In genomic region chr7:106980358-106980685, GRCh38 we compare ENCODE assay signal across 21 cellular contexts.
"Had no signal": no experiment of that assay in that cellular context is flagged by ENCODE, and none has a peak within 500 bp of the region (broad histone marks: within the 10 kb centered on the region; RNA-seq: fewer than 3 reads in every experiment).

No MANE protein-coding gene starts in this region.

- H3K36me3 Mint-ChIP-seq: IgD-negative memory B cell had no signal

- H3K27ac Mint-ChIP-seq: IgD-negative memory B cell had no signal

- H3K4me1 Mint-ChIP-seq: IgD-negative memory B cell had no signal

- H3K9me3 ChIP-seq: SK-N-SH had no signal

- H3K9ac ChIP-seq: SK-N-SH had no signal

- DNase-seq: KBM-7, MV-4-11, NCI-H1048, NCI-H1105, NCI-H1417, NCI-H1694 treated with DMSO at 0.1 percent for 48 hours, NCI-H1930, NCI-H2081, NCI-H2107, NCI-H2227 treated with DMSO at 0.1 percent for 48 hours, NCI-H446, NCI-H510A, NCI-H524 treated with DMSO at 0.1 percent for 48 hours, NCI-H69, NCI-H774, SHP77, SK-N-SH had no signal

- FAIRE-seq: HTR-8/SVneo had no signal

- H3K4me3 Mint-ChIP-seq: IgD-negative memory B cell had no signal

- H3K4me2 ChIP-seq: SK-N-SH had no signal

- H3K9me3 Mint-ChIP-seq: IgD-negative memory B cell had no signal

- H3K27ac ChIP-seq: HL-60, RWPE1 had no signal
